In genomic region chr13:113437408-113438010, GRCh38 we compare ENCODE assay signal across 2 cellular contexts.
TF ChIP-seq lines count a peak whose summit lies in the region.

No MANE protein-coding gene starts in this region.

TF ChIP-seq in HEK293, 187 proteins besides CTCF, POLR2A, EP300 and RAD21:
- TF ChIP-seq ZBTB8A (tag by site-specific recombination; IDR thresholded peaks at IDR 0.05) (no peak), ZNF114 (tag by site-specific recombination; IDR thresholded peaks at IDR 0.05) (no peak), ZNF600 (tag by site-specific recombination; IDR thresholded peaks at IDR 0.05) (peak; percentile 63), ZNF624 (tag by site-specific recombination; IDR thresholded peaks at IDR 0.05) (no peak), GLI4 (tag by site-specific recombination; IDR thresholded peaks at IDR 0.05) (no peak), YY2 (tag by site-specific recombination; IDR thresholded peaks at IDR 0.05) (no peak), ZNF529 (tag by site-specific recombination; IDR thresholded peaks at IDR 0.05; ENCODE audit: insufficient replicate concordance) (no peak), ZNF112 (tag by site-specific recombination; IDR thresholded peaks at IDR 0.05) (no peak), INSM2 (tag by site-specific recombination; IDR thresholded peaks at IDR 0.05) (no peak), HOXD13 (CRISPR knock-in tag; IDR thresholded peaks at IDR 0.05; ENCODE audit: borderline replicate concordance) (no peak), AEBP2 (tag by site-specific recombination; IDR thresholded peaks at IDR 0.05; ENCODE audit: borderline replicate concordance) (no peak), ZEB2 (tag by site-specific recombination; IDR thresholded peaks at IDR 0.05) (peak; percentile 41), ZNF792 (tag by site-specific recombination; IDR thresholded peaks at IDR 0.05) (no peak), ZBTB17 (tag by site-specific recombination; IDR thresholded peaks at IDR 0.05) (peak; percentile 48)

TF ChIP-seq in H1, 55 proteins besides CTCF, POLR2A, EP300 and RAD21:
- TF ChIP-seq TEAD4 (IDR thresholded peaks at IDR 0.05; ENCODE audit: low read depth, low read length), result no peak
- TF ChIP-seq TCF12 (IDR thresholded peaks at IDR 0.05; ENCODE audit: low read depth, low read length), result no peak
- TF ChIP-seq CBX5 (IDR thresholded peaks at IDR 0.05; ENCODE audit: low read depth, low read length), result no peak
- TF ChIP-seq CREB1 (IDR thresholded peaks at IDR 0.05), result no peak
- no peak for TF ChIP-seq KDM1A (IDR thresholded peaks at IDR 0.05; ENCODE audit: borderline replicate concordance, low read length)
- TF ChIP-seq MAFK (IDR thresholded peaks at IDR 0.05; ENCODE audit: low read depth, low read length), result no peak
- no peak for TF ChIP-seq BCL11A (IDR thresholded peaks at IDR 0.05; ENCODE audit: low read depth in 2 of 2, low read length in 2 of 2)
- TF ChIP-seq SP2 (IDR thresholded peaks at IDR 0.05; ENCODE audit: low read length), result no peak
- TF ChIP-seq ATF2 (IDR thresholded peaks at IDR 0.05; ENCODE audit: low read length), result no peak
- no peak for TF ChIP-seq ASH2L (IDR thresholded peaks at IDR 0.05; ENCODE audit: low read length)
- no peak for TF ChIP-seq BACH1 (IDR thresholded peaks at IDR 0.05; ENCODE audit: low read length)
- no peak for TF ChIP-seq CEBPB (IDR thresholded peaks at IDR 0.05; ENCODE audit: low read depth, low read length)
- TF ChIP-seq RNF2 (IDR thresholded peaks at IDR 0.05; ENCODE audit: borderline replicate concordance, low read depth, low read length, missing control alignments, poor library complexity, severe bottlenecking), result no peak
